15 cellular contexts compared by ENCODE assay signal in genomic region chr16:65524997-65525396, GRCh38.
A peak's percentile ranks its signal among the peaks of the same experiment; 100 is the strongest.
DNase-seq lines count a peak whose midpoint lies in the region; ATAC-seq and TF ChIP-seq lines count a peak whose summit lies in the region.
"Had no signal": no experiment of that assay in that cellular context is flagged by ENCODE, and none has a peak within 500 bp of the region (broad histone marks: within the 10 kb centered on the region; RNA-seq: fewer than 3 reads in every experiment).

No MANE protein-coding gene starts in this region.

- peaks cover 9% of the 10 kb centered on the region for H3K9me3 Mint-ChIP-seq in chondrocyte (ENCODE audit: low read depth)

- peaks cover 16% of the 10 kb centered on the region for H3K9me3 ChIP-seq in mesodermal cell (ENCODE audit: control insufficient read depth, low read length)
- H3K9me3 ChIP-seq: ascending aorta, pancreas, tibial artery had no signal

- H3K36me3 Mint-ChIP-seq in chondrocyte (ENCODE audit: low read depth): peaks cover 6% of the 10 kb centered on the region

- DNase-seq in AG04449 (ENCODE audit: low read depth, low spot score): peak; percentile 90
- DNase-seq in HK-2 (ENCODE audit: unreplicated experiment): peak; percentile 22
- no peak for DNase-seq in chondrocyte (ENCODE audit: low spot score)
- DNase-seq in COLO668 (lab: John Stamatoyannopoulos, UW; ENCODE audit: unreplicated experiment): no peak
- DNase-seq in T-helper 2 cell: no peak
- DNase-seq: activated CD4-positive, alpha-beta T cell treated with anti-CD3 and anti-CD28 coated beads, Interleukin-2, amount 50 U/mL, for 1 hour; activated T-cell treated with anti-CD3 and anti-CD28 coated beads, Interleukin-2, amount 50 U/mL, for 48 hours; NCI-H1105 treated with DMSO at 0.1 percent for 48 hours; pancreas; tibial artery had no signal

- H3K4me3 Mint-ChIP-seq in chondrocyte (ENCODE audit: unreplicated experiment): no peak overlapping the region
- H3K4me3 Mint-ChIP-seq: B cell had no signal

- no peaks in the 10 kb centered on the region for H3K27me3 Mint-ChIP-seq in chondrocyte (ENCODE audit: low read depth)
- H3K27me3 Mint-ChIP-seq: B cell had no signal

- H3K27ac Mint-ChIP-seq in chondrocyte (ENCODE audit: unreplicated experiment): peak overlapping the region; percentile 97
- H3K27ac Mint-ChIP-seq: B cell had no signal

- CTCF ChIA-PET in AG04449 (lab: Yijun Ruan, JAX): interaction anchor here (1.2 to 1.6 kb wide), 2 partner anchors 14 to 22 kb away, joined by 4 to 5 read pairs; no protein-coding TSS in a partner anchor

- TF ChIP-seq CTCF in AG04449 (IDR thresholded peaks at IDR 0.05; ENCODE audit: insufficient read depth, low read length, missing control alignments): no peak
- TF ChIP-seq CTCF in chondrocyte (IDR thresholded peaks at IDR 0.05): no peak

- peaks cover 34% of the 10 kb centered on the region for H3K4me1 ChIP-seq in mesodermal cell (ENCODE audit: control insufficient read depth, insufficient read depth, low read length, poor library complexity, severe bottlenecking)
- H3K4me1 ChIP-seq: pancreas had no signal

- POLR2A ChIA-PET in AG04449 (lab: Yijun Ruan, JAX): interaction anchor here (0.5 to 1.0 kb wide), 4 partner anchors 8 to 1144 kb away, joined by 3 to 4 read pairs (median 3); no protein-coding TSS in a partner anchor

- H3K36me3 ChIP-seq in mesodermal cell (ENCODE audit: control insufficient read depth, insufficient read depth, low read length): no peaks in the 10 kb centered on the region
- H3K36me3 ChIP-seq: ascending aorta, pancreas, tibial artery had no signal

- WGBS in mesodermal cell (ENCODE audit: insufficient coverage in 2 of 2), 2 experiments: 86 to 90% methylated on average over 5 to 8 of the region's 8 CpGs

- ATAC-seq in GM21737 (IDR thresholded peaks at IDR 0.05; ENCODE audit: unreplicated experiment) (no peak), GM19452 (IDR thresholded peaks at IDR 0.05; ENCODE audit: unreplicated experiment) (no peak)

- H3K4me1 Mint-ChIP-seq in chondrocyte (ENCODE audit: low read depth): peaks cover 62% of the 10 kb centered on the region
- H3K4me1 Mint-ChIP-seq: B cell had no signal

- no peak overlapping the region for H3K4me3 ChIP-seq in AG04449 (ENCODE audit: low read depth, low read length)
- H3K4me3 ChIP-seq in mesodermal cell (ENCODE audit: extremely low read depth, insufficient read depth, low read length, poor library complexity, severe bottlenecking): no peak overlapping the region
- H3K4me3 ChIP-seq: ascending aorta, pancreas, tibial artery had no signal

- H3K27ac ChIP-seq in mesodermal cell (ENCODE audit: low read depth, low read length, severe bottlenecking): peak overlapping the region; percentile 84
- H3K27ac ChIP-seq: pancreas, tibial artery had no signal

Comparison
In these comparisons a context has a peak if more than half of its experiments do, and no peak if none do; other contexts are left out.
1. DNase-seq: peak in AG04449 (single experiment) and HK-2 (single experiment); none in chondrocyte (single experiment), COLO668 (single experiment) and T-helper 2 cell (0 of 5).